In the genomic region with DNA sequence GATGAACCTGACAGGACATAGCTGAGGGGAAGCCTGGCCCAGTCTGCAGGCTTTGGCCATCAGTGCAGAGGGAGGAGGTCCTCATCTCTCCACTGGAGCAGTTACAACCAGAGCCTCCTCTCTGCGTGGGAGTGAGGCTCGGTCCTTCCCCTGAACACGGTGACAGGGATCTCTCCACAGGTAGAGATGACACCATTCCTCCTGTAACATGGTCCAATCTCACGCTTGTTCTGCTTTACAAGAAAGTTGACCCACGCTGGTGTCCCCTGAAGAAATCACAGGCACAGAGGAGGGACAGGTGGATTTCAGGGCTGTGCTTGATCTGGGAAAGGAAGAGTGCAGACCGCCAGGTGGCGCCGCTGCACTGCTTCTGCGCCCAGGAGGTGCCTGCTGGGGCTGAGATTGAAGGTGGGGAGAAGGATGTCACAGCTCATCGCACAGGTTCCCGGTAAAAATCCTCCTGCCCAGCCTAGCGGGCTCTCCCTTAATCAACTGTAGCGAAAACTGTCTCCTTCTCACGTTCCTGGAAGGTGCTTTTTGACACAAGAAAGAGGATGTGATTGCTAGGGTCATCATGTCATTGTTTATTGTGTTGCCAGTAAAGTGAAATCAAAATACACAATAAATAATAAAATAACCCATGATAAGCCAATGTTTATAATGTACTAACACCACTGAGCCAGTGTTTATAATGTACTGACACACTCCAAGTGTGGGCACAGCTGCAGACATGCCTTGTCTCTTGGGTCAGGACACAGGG, we compare ENCODE assay signal across 8 cellular contexts. TPM values are rescaled to one million over a fixed set of nuclear protein-coding genes. Genes with fewer than 3 reads are reported as not detected.
DNase-seq lines count a peak whose midpoint lies in the region; ATAC-seq and TF ChIP-seq lines count a peak whose summit lies in the region.

No MANE protein-coding gene starts in this region.

- peak; percentile 78 for ATAC-seq in activated CD8-positive, alpha-beta T cell treated with anti-CD3 and anti-CD28 coated beads for 36 hours
- ATAC-seq in GM18502 (IDR thresholded peaks at IDR 0.05; ENCODE audit: poor library complexity, unreplicated experiment) = no peak

- H3K9me3 Mint-ChIP-seq in activated CD8-positive, alpha-beta T cell treated with anti-CD3 and anti-CD28 coated beads for 36 hours = no peaks in the 10 kb centered on the region

- CTCF ChIA-PET in activated CD8-positive, alpha-beta T cell treated with anti-CD3 and anti-CD28 coated beads for 36 hours (lab: Charles Lee) = interaction anchor here (0.6 to 3.4 kb wide), 35 partner anchors 8 to 323 kb away, joined by 3 to 43 read pairs (median 4); partner anchors contain the start of gene POLR1H

- H3K27me3 Mint-ChIP-seq in activated CD8-positive, alpha-beta T cell treated with anti-CD3 and anti-CD28 coated beads for 36 hours = peaks cover 46% of the 10 kb centered on the region

- H3K27ac ChIP-seq in C4-2B = no peak overlapping the region

- no peak overlapping the region for H3K4me3 Mint-ChIP-seq in activated CD8-positive, alpha-beta T cell treated with anti-CD3 and anti-CD28 coated beads for 36 hours

- DNase-seq in HCEC 1CT (peak; percentile 37), NCI-H82 treated with DMSO at 0.1 percent for 48 hours (lab: John Stamatoyannopoulos, UW; ENCODE audit: unreplicated experiment) (peak; percentile 19), lung microvascular endothelial cell (ENCODE audit: low read depth in 2 of 2) (peak; percentile 60 to 77)
- DNase-seq in activated CD8-positive, alpha-beta T cell treated with anti-CD3 and anti-CD28 coated beads for 36 hours = peak; percentile 90
- DNase-seq in effector CD4-positive, alpha-beta T cell = peak; percentile 84
- peak; percentile 77 for DNase-seq in stimulated activated CD8-positive, alpha-beta memory T cell treated with anti-CD3 and anti-CD28 coated beads, Interleukin-15, amount 100 ng/mL, for 1 hour (ENCODE audit: low read depth)

- H3K4me1 Mint-ChIP-seq in activated CD8-positive, alpha-beta T cell treated with anti-CD3 and anti-CD28 coated beads for 36 hours (ENCODE audit: low read depth) = peaks cover 29% of the 10 kb centered on the region

- POLR2A ChIA-PET in activated CD8-positive, alpha-beta T cell treated with anti-CD3 and anti-CD28 coated beads for 36 hours (lab: Charles Lee) = interaction anchor here (0.6 to 0.9 kb wide), 2 partner anchors 15 to 97 kb away, joined by 3 to 5 read pairs; no protein-coding TSS in a partner anchor

- peak; percentile 93 for TF ChIP-seq CTCF in C4-2B (conservative IDR thresholded peaks at IDR 0.05)
- TF ChIP-seq CTCF in activated CD8-positive, alpha-beta T cell treated with anti-CD3 and anti-CD28 coated beads for 36 hours (IDR thresholded peaks at IDR 0.05) = peak; percentile 99

- no peak overlapping the region for H3K27ac Mint-ChIP-seq in activated CD8-positive, alpha-beta T cell treated with anti-CD3 and anti-CD28 coated beads for 36 hours

- intact Hi-C loops in activated CD8-positive, alpha-beta T cell treated with anti-CD3 and anti-CD28 coated beads for 36 hours (cut with micrococcal nuclease) = loop anchor here (2.0 to 5.0 kb wide), 2 partner anchors 119 to 165 kb away; no protein-coding TSS in a partner anchor

- H3K36me3 Mint-ChIP-seq in activated CD8-positive, alpha-beta T cell treated with anti-CD3 and anti-CD28 coated beads for 36 hours (ENCODE audit: low read depth) = no peaks in the 10 kb centered on the region

RNA-seq across cellular contexts. Expression of gene HLA-G, which starts 20.4 kb away (rescaled TPM):
- total RNA-seq in activated CD8-positive, alpha-beta T cell treated with anti-CD3 and anti-CD28 coated beads for 36 hours = 1 to 10 TPM; 3.0 to 3.8 TPM
- total RNA-seq in lung microvascular endothelial cell = not detected in 2 replicates

Comparison
In these comparisons a context has a peak if more than half of its experiments do, and no peak if none do; other contexts are left out.
1. DNase-seq: peak in every context shown above with its lines; median percentile 90 in activated CD8-positive, alpha-beta T cell treated with anti-CD3 and anti-CD28 coated beads for 36 hours; 84 in effector CD4-positive, alpha-beta T cell; 77 in stimulated activated CD8-positive, alpha-beta memory T cell treated with anti-CD3 and anti-CD28 coated beads, Interleukin-15, amount 100 ng/mL, for 1 hour; 68 in lung microvascular endothelial cell; 37 in HCEC 1CT; 19 in NCI-H82 treated with DMSO at 0.1 percent for 48 hours.